17 cellular contexts compared by ENCODE assay signal in the genomic region with DNA sequence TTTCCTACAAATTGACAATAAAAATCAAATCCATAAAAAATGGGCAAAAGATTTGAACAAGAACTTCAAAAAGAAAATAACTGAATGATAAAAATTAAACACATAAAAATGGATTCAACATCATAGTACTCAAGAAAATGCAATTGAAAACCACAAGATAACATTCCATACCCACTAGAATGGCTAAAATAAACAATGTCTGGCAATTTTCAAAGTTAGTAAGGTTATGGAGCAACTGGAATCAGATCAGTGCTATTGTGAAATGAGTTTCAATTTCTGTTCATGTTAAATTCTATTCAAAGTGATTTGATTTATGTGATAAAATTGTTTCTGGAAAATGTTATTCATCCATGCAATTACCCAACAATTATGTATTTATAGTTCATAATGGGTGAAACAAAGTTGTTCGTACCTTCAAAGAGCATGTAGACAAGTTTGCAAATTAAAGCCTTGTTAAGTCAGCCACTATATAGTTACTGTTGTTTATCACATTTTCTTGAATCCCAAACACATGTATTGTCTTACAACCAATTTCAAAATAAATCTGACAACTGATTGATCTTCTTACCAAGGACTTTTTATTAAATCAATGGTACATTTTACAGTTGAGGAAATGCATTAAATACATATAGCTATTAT.
A peak's percentile ranks its signal among the peaks of the same experiment; 100 is the strongest.
DNase-seq lines count a peak whose midpoint lies in the region; ATAC-seq and TF ChIP-seq lines count a peak whose summit lies in the region.
"Had no signal": no experiment of that assay in that cellular context is flagged by ENCODE, and none has a peak within 500 bp of the region (broad histone marks: within the 10 kb centered on the region; RNA-seq: fewer than 3 reads in every experiment).

No MANE protein-coding gene starts in this region.

- H3K4me3 ChIP-seq in BJ (ENCODE audit: low read depth, low read length) (no peak overlapping the region), cardiac fibroblast (replicated peaks in 1 of 2; ENCODE audit: low read depth in 2 of 2, low read length in 2 of 2) (no peak overlapping the region), left lung (no peak overlapping the region)
- H3K4me3 ChIP-seq: adrenal gland, SK-N-MC had no signal

- ATAC-seq in left lung (peak; percentile 90), HG02981 (IDR thresholded peaks at IDR 0.05; ENCODE audit: unreplicated experiment) (no peak), GM21423 (IDR thresholded peaks at IDR 0.05; ENCODE audit: unreplicated experiment) (no peak), HG02884 (IDR thresholded peaks at IDR 0.05; ENCODE audit: unreplicated experiment) (no peak)

- peaks cover 0 to 3% of the 10 kb centered on the region in 2 donors for H3K9me3 ChIP-seq in left lung
- H3K9me3 ChIP-seq: adrenal gland had no signal

- H3K27me3 ChIP-seq in BJ (ENCODE audit: control insufficient read depth, insufficient read depth, low read length) = no peaks in the 10 kb centered on the region
- H3K27me3 ChIP-seq in left lung = no peaks in the 10 kb centered on the region
- H3K27me3 ChIP-seq: adrenal gland had no signal

- POLR2A ChIA-PET in BJ (lab: Charles Lee) = no interaction called here

- TF ChIP-seq CTCF in BJ (IDR thresholded peaks at IDR 0.05; ENCODE audit: insufficient read depth, low read depth, low read length) (no peak), cardiac fibroblast (IDR thresholded peaks at IDR 0.05; ENCODE audit: low read depth, low read length) (no peak), left lung (IDR thresholded peaks at IDR 0.05) (no peak)

- DNase-seq in BJ (ENCODE audit: low read depth) = peak; percentile 8
- DNase-seq in LHCN-M2 (ENCODE audit: low read depth) = peak; percentile 91
- peak; percentile 65 to 81 for DNase-seq in cardiac fibroblast (ENCODE audit: low read depth in 2 of 2)
- DNase-seq in left lung = no peak
- no peak for DNase-seq in SHP77 treated with DMSO at 0.1 percent for 48 hours (lab: John Stamatoyannopoulos, UW)
- DNase-seq: activated CD4-positive, alpha-beta T cell treated with anti-CD3 and anti-CD28 coated beads, Interleukin-2, amount 50 U/mL, for 48 hours; adrenal gland; DND-41; glutamatergic neuron; islet precursor cell; NCI-H1105; NCI-H345 had no signal

- H3K4me1 ChIP-seq in left lung = peaks cover 0 to 13% of the 10 kb centered on the region in 2 donors
- H3K4me1 ChIP-seq: adrenal gland, parathyroid adenoma had no signal

- intact Hi-C loops in left lung (cut with DNase I) = no loop called here

- no peaks in the 10 kb centered on the region for H3K36me3 ChIP-seq in BJ (ENCODE audit: control insufficient read depth, insufficient read depth, low read length)
- H3K36me3 ChIP-seq in left lung = no peaks in the 10 kb centered on the region
- H3K36me3 ChIP-seq: adrenal gland had no signal

- no peak overlapping the region for H3K27ac ChIP-seq in left lung
- H3K27ac ChIP-seq: adrenal gland, parathyroid adenoma, SK-N-MC had no signal

- CTCF ChIA-PET in BJ (lab: Yijun Ruan, JAX) = no interaction called here

Comparison
In these comparisons a context has a peak if more than half of its experiments do, and no peak if none do; other contexts are left out.
1. DNase-seq: peak in BJ (single experiment), LHCN-M2 (single experiment) and cardiac fibroblast (2 of 2); none in left lung (0 of 2) and SHP77 treated with DMSO at 0.1 percent for 48 hours (single experiment).